3 cellular contexts compared by ENCODE assay signal in the genomic region with DNA sequence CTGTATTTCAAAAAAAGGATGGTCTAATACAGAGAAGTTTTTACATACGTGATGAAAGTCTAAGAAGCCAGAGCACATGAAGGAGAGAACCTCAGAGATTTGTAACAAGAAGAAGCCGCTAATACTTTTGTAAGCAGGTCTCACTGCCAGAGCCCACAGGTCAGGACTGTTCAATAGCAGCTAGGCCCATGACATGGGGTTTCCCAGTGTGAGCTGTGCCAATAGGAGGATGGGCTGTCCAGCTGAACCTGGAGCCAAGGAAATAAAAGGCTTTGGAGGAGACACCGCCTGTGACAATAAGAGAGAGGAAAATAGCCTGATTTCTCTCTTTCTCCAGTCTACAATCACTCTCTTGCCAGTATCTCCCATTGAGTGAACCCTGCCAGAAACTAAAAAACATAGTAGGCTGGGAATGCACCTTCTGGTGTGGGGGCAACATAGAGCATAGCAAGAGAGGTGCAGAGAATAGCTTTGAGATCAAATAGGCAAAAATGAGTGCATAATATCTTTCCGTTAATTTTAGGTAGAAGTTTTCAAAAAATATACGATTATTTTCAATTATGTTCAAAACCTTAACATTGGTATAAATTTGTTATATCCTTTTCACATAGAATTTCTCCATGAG.
TF ChIP-seq lines count a peak whose summit lies in the region.

No MANE protein-coding gene starts in this region.

TF ChIP-seq in liver, 16 proteins besides CTCF, POLR2A, EP300 and RAD21:
- TF ChIP-seq GABPA (IDR thresholded peaks at IDR 0.05 in 1 of 2, conservative IDR thresholded peaks at IDR 0.05 in 1 of 2) = no peak
- TF ChIP-seq SP1 (IDR thresholded peaks at IDR 0.05) = peak; percentile 7
- TF ChIP-seq, protein P1, sequence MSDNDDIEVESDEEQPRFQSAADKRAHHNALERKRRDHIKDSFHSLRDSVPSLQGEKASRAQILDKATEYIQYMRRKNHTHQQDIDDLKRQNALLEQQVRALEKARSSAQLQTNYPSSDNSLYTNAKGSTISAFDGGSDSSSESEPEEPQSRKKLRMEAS (IDR thresholded peaks at IDR 0.05) = no peak
- no peak for TF ChIP-seq FOXA2 (IDR thresholded peaks at IDR 0.05)
- TF ChIP-seq YY1 (IDR thresholded peaks at IDR 0.05) = no peak
- peak; percentile 36 to 49 for TF ChIP-seq HNF4A (conservative IDR thresholded peaks at IDR 0.05)
- TF ChIP-seq, protein P2, sequence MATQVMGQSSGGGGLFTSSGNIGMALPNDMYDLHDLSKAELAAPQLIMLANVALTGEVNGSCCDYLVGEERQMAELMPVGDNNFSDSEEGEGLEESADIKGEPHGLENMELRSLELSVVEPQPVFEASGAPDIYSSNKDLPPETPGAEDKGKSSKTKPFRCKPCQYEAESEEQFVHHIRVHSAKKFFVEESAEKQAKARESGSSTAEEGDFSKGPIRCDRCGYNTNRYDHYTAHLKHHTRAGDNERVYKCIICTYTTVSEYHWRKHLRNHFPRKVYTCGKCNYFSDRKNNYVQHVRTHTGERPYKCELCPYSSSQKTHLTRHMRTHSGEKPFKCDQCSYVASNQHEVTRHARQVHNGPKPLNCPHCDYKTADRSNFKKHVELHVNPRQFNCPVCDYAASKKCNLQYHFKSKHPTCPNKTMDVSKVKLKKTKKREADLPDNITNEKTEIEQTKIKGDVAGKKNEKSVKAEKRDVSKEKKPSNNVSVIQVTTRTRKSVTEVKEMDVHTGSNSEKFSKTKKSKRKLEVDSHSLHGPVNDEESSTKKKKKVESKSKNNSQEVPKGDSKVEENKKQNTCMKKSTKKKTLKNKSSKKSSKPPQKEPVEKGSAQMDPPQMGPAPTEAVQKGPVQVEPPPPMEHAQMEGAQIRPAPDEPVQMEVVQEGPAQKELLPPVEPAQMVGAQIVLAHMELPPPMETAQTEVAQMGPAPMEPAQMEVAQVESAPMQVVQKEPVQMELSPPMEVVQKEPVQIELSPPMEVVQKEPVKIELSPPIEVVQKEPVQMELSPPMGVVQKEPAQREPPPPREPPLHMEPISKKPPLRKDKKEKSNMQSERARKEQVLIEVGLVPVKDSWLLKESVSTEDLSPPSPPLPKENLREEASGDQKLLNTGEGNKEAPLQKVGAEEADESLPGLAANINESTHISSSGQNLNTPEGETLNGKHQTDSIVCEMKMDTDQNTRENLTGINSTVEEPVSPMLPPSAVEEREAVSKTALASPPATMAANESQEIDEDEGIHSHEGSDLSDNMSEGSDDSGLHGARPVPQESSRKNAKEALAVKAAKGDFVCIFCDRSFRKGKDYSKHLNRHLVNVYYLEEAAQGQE (IDR thresholded peaks at IDR 0.05) = no peak
- no peak for TF ChIP-seq NR2F2 (IDR thresholded peaks at IDR 0.05)
- TF ChIP-seq RXRA (IDR thresholded peaks at IDR 0.05) = peak; percentile 45 to 47
- TF ChIP-seq, protein P3, sequence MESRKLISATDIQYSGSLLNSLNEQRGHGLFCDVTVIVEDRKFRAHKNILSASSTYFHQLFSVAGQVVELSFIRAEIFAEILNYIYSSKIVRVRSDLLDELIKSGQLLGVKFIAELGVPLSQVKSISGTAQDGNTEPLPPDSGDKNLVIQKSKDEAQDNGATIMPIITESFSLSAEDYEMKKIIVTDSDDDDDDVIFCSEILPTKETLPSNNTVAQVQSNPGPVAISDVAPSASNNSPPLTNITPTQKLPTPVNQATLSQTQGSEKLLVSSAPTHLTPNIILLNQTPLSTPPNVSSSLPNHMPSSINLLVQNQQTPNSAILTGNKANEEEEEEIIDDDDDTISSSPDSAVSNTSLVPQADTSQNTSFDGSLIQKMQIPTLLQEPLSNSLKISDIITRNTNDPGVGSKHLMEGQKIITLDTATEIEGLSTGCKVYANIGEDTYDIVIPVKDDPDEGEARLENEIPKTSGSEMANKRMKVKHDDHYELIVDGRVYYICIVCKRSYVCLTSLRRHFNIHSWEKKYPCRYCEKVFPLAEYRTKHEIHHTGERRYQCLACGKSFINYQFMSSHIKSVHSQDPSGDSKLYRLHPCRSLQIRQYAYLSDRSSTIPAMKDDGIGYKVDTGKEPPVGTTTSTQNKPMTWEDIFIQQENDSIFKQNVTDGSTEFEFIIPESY (IDR thresholded peaks at IDR 0.05) = no peak

TF ChIP-seq in HepG2, 621 proteins besides CTCF, POLR2A, EP300 and RAD21:
- TF ChIP-seq, protein P4, sequence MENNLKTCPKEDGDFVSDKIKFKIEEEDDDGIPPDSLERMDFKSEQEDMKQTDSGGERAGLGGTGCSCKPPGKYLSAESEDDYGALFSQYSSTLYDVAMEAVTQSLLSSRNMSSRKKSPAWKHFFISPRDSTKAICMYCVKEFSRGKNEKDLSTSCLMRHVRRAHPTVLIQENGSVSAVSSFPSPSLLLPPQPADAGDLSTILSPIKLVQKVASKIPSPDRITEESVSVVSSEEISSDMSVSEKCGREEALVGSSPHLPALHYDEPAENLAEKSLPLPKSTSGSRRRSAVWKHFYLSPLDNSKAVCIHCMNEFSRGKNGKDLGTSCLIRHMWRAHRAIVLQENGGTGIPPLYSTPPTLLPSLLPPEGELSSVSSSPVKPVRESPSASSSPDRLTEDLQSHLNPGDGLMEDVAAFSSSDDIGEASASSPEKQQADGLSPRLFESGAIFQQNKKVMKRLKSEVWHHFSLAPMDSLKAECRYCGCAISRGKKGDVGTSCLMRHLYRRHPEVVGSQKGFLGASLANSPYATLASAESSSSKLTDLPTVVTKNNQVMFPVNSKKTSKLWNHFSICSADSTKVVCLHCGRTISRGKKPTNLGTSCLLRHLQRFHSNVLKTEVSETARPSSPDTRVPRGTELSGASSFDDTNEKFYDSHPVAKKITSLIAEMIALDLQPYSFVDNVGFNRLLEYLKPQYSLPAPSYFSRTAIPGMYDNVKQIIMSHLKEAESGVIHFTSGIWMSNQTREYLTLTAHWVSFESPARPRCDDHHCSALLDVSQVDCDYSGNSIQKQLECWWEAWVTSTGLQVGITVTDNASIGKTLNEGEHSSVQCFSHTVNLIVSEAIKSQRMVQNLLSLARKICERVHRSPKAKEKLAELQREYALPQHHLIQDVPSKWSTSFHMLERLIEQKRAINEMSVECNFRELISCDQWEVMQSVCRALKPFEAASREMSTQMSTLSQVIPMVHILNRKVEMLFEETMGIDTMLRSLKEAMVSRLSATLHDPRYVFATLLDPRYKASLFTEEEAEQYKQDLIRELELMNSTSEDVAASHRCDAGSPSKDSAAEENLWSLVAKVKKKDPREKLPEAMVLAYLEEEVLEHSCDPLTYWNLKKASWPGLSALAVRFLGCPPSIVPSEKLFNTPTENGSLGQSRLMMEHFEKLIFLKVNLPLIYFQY (CRISPR knock-in tag; IDR thresholded peaks at IDR 0.05; ENCODE audit: borderline replicate concordance) = no peak
- TF ChIP-seq HNRNPH1 (optimal IDR thresholded peaks at IDR 0.05; ENCODE audit: low read depth, low read length) (no peak), MTF1 (CRISPR knock-in tag; IDR thresholded peaks at IDR 0.05) (no peak), NR1H2 (CRISPR knock-in tag; IDR thresholded peaks at IDR 0.05; ENCODE audit: borderline replicate concordance, low read depth) (no peak), ZNF556 (CRISPR knock-in tag; IDR thresholded peaks at IDR 0.05; ENCODE audit: borderline replicate concordance) (no peak), ZNF121 (CRISPR knock-in tag; IDR thresholded peaks at IDR 0.05) (no peak), ZKSCAN8 (CRISPR knock-in tag; IDR thresholded peaks at IDR 0.05; ENCODE audit: borderline replicate concordance) (no peak), ZMAT3 (CRISPR knock-in tag; conservative IDR thresholded peaks at IDR 0.05) (no peak), FOSL2 (CRISPR knock-in tag; IDR thresholded peaks at IDR 0.05) (no peak), TOE1 (CRISPR knock-in tag; IDR thresholded peaks at IDR 0.05) (no peak), JARID2 (CRISPR knock-in tag; IDR thresholded peaks at IDR 0.05; ENCODE audit: insufficient replicate concordance) (no peak), NCOA1 (CRISPR knock-in tag; IDR thresholded peaks at IDR 0.05) (no peak), WIZ (CRISPR knock-in tag; IDR thresholded peaks at IDR 0.05) (no peak), MIXL1 (CRISPR knock-in tag; IDR thresholded peaks at IDR 0.05) (no peak)
- TF ChIP-seq, protein P5, sequence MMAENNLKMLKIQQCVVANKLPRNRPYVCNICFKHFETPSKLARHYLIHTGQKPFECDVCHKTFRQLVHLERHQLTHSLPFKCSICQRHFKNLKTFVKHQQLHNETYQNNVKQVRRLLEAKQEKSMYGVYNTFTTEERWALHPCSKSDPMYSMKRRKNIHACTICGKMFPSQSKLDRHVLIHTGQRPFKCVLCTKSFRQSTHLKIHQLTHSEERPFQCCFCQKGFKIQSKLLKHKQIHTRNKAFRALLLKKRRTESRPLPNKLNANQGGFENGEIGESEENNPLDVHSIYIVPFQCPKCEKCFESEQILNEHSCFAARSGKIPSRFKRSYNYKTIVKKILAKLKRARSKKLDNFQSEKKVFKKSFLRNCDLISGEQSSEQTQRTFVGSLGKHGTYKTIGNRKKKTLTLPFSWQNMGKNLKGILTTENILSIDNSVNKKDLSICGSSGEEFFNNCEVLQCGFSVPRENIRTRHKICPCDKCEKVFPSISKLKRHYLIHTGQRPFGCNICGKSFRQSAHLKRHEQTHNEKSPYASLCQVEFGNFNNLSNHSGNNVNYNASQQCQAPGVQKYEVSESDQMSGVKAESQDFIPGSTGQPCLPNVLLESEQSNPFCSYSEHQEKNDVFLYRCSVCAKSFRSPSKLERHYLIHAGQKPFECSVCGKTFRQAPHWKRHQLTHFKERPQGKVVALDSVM (CRISPR knock-in tag; IDR thresholded peaks at IDR 0.05) = no peak
- TF ChIP-seq, protein P6, sequence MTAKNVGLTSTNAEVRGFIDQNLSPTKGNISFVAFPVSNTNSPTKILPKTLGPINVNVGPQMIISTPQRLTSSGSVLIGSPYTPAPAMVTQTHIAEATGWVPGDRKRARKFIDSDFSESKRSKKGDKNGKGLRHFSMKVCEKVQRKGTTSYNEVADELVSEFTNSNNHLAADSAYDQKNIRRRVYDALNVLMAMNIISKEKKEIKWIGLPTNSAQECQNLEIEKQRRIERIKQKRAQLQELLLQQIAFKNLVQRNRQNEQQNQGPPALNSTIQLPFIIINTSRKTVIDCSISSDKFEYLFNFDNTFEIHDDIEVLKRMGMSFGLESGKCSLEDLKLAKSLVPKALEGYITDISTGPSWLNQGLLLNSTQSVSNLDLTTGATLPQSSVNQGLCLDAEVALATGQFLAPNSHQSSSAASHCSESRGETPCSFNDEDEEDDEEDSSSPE (CRISPR knock-in tag; IDR thresholded peaks at IDR 0.05) = no peak

TF ChIP-seq in H1, 55 proteins besides CTCF, POLR2A, EP300 and RAD21:
- TF ChIP-seq KDM5A (IDR thresholded peaks at IDR 0.05; ENCODE audit: low read length) = no peak
- TF ChIP-seq, protein P7, sequence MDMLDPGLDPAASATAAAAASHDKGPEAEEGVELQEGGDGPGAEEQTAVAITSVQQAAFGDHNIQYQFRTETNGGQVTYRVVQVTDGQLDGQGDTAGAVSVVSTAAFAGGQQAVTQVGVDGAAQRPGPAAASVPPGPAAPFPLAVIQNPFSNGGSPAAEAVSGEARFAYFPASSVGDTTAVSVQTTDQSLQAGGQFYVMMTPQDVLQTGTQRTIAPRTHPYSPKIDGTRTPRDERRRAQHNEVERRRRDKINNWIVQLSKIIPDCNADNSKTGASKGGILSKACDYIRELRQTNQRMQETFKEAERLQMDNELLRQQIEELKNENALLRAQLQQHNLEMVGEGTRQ (IDR thresholded peaks at IDR 0.05; ENCODE audit: low read length) = no peak
- TF ChIP-seq, protein P1 (IDR thresholded peaks at IDR 0.05) = no peak
- TF ChIP-seq EGR1 (IDR thresholded peaks at IDR 0.05; ENCODE audit: borderline replicate concordance, low read depth, low read length) = no peak
- TF ChIP-seq NRF1 (IDR thresholded peaks at IDR 0.05; ENCODE audit: low read depth, low read length) = no peak
